ENCODE assay signal across 18 cellular contexts in genomic region chr15:74773329-74773728, GRCh38. TPM values are rescaled to one million over a fixed set of nuclear protein-coding genes. Genes with fewer than 3 reads are reported as not detected.
DNase-seq lines count a peak whose midpoint lies in the region; ATAC-seq and TF ChIP-seq lines count a peak whose summit lies in the region.
"Had no signal": no experiment of that assay in that cellular context is flagged by ENCODE, and none has a peak within 500 bp of the region (broad histone marks: within the 10 kb centered on the region; RNA-seq: fewer than 3 reads in every experiment).

No MANE protein-coding gene starts in this region.

- no peak for TF ChIP-seq POLR2A in ovary (IDR thresholded peaks at IDR 0.05)

- intact Hi-C loops in activated CD4-positive, alpha-beta T cell treated with anti-CD3 and anti-CD28 coated beads for 36 hours (cut with DNase I, micrococcal nuclease) = no loop called here
- intact Hi-C loops in ovary (cut with DNase I) = loop anchor here (5.0 to 10.0 kb wide), 4 partner anchors 141 to 221 kb away; partner anchors contain the start of gene SCAMP5 (in 1 of the 4)

- no peaks in the 10 kb centered on the region for H3K9me3 ChIP-seq in OCI-LY3 (ENCODE audit: insufficient read depth, low read length)
- H3K9me3 ChIP-seq in esophagus (ENCODE audit: control insufficient read depth in 2 of 2, insufficient read depth in 1 of 2, low read depth in 1 of 2, low read length in 1 of 2) = no peaks in the 10 kb centered on the region
- no peaks in the 10 kb centered on the region for H3K9me3 ChIP-seq in ovary
- H3K9me3 ChIP-seq: adrenal gland, spleen had no signal

- no peak for ATAC-seq in activated CD4-positive, alpha-beta T cell treated with anti-CD3 and anti-CD28 coated beads for 36 hours
- no peak for ATAC-seq in stimulated activated memory B cell treated with anti-CD40 and anti-IgM and Interleukin-4, amounts not matched to agents 10 μg/mL and 1 μg/mL and 100 μg/mL, for 72 hours
- no peak for ATAC-seq in activated CD8-positive, alpha-beta T cell treated with anti-CD3 and anti-CD28 coated beads, Interleukin-2, amount 10 ng/mL, durations not matched to agents 7 days and 5 days
- ATAC-seq: K562, Panc1, SK-N-SH treated with all-trans-retinoic acid at 6 μM for 48 hours had no signal

- CTCF ChIA-PET in activated CD4-positive, alpha-beta T cell treated with anti-CD3 and anti-CD28 coated beads for 36 hours (lab: Charles Lee) = interaction anchor here (1.9 to 20.2 kb wide), 5 partner anchors 14 to 177 kb away, joined by 7 to 743 read pairs (median 93); partner anchors contain the start of gene CSK
- CTCF ChIA-PET in activated CD8-positive, alpha-beta T cell treated with anti-CD3 and anti-CD28 coated beads, Interleukin-2, amount 10 ng/mL, durations not matched to agents 7 days and 5 days (lab: Charles Lee) = interaction anchor here (1.5 to 24.0 kb wide), 5 partner anchors 15 to 134 kb away, joined by 4 to 1683 read pairs (median 8); partner anchors contain the start of genes CSK and CYP1A1

- TF ChIP-seq CTCF in OCI-LY3 (IDR thresholded peaks at IDR 0.05; ENCODE audit: low read depth, low read length) (no peak), ovary (IDR thresholded peaks at IDR 0.05) (no peak)

- H3K36me3 Mint-ChIP-seq in activated CD4-positive, alpha-beta T cell treated with anti-CD3 and anti-CD28 coated beads for 36 hours (ENCODE audit: low read depth) = no peaks in the 10 kb centered on the region
- H3K36me3 Mint-ChIP-seq in stimulated activated memory B cell treated with anti-CD40 and anti-IgM and Interleukin-4, amounts not matched to agents 10 μg/mL and 1 μg/mL and 100 μg/mL, for 72 hours = no peaks in the 10 kb centered on the region
- no peaks in the 10 kb centered on the region for H3K36me3 Mint-ChIP-seq in activated CD8-positive, alpha-beta T cell treated with anti-CD3 and anti-CD28 coated beads, Interleukin-2, amount 10 ng/mL, durations not matched to agents 7 days and 5 days (ENCODE audit: low read depth)

- H3K27me3 Mint-ChIP-seq in activated CD4-positive, alpha-beta T cell treated with anti-CD3 and anti-CD28 coated beads for 36 hours = no peaks in the 10 kb centered on the region
- H3K27me3 Mint-ChIP-seq in stimulated activated memory B cell treated with anti-CD40 and anti-IgM and Interleukin-4, amounts not matched to agents 10 μg/mL and 1 μg/mL and 100 μg/mL, for 72 hours = no peaks in the 10 kb centered on the region
- H3K27me3 Mint-ChIP-seq in activated CD8-positive, alpha-beta T cell treated with anti-CD3 and anti-CD28 coated beads, Interleukin-2, amount 10 ng/mL, durations not matched to agents 7 days and 5 days (ENCODE audit: low read depth) = no peaks in the 10 kb centered on the region

- peaks cover 2% of the 10 kb centered on the region for H3K36me3 ChIP-seq in OCI-LY3 (replicated peaks; ENCODE audit: low read depth, low read length)
- no peaks in the 10 kb centered on the region for H3K36me3 ChIP-seq in esophagus (ENCODE audit: control insufficient read depth in 2 of 2, insufficient read depth in 2 of 2, low read length in 1 of 2)
- no peaks in the 10 kb centered on the region for H3K36me3 ChIP-seq in ovary
- H3K36me3 ChIP-seq: adrenal gland, spleen had no signal

- no peaks in the 10 kb centered on the region for H4K20me1 ChIP-seq in OCI-LY3 (ENCODE audit: insufficient read depth, low read length)

- POLR2A ChIA-PET in activated CD4-positive, alpha-beta T cell treated with anti-CD3 and anti-CD28 coated beads for 36 hours (lab: Charles Lee) = interaction anchor here (0.5 to 0.7 kb wide), 2 partner anchors 11 to 169 kb away, joined by 3 read pairs; no protein-coding TSS in a partner anchor
- POLR2A ChIA-PET in activated CD8-positive, alpha-beta T cell treated with anti-CD3 and anti-CD28 coated beads, Interleukin-2, amount 10 ng/mL, durations not matched to agents 7 days and 5 days (lab: Charles Lee) = interaction anchor here (23.0 kb wide), 1 partner anchor 19 kb away, joined by 670 read pairs; no protein-coding TSS in a partner anchor

- peaks cover 43% of the 10 kb centered on the region for H3K79me2 ChIP-seq in OCI-LY3 (ENCODE audit: low read length)

- no peak overlapping the region for H3K4me3 Mint-ChIP-seq in activated CD4-positive, alpha-beta T cell treated with anti-CD3 and anti-CD28 coated beads for 36 hours
- H3K4me3 Mint-ChIP-seq in stimulated activated memory B cell treated with anti-CD40 and anti-IgM and Interleukin-4, amounts not matched to agents 10 μg/mL and 1 μg/mL and 100 μg/mL, for 72 hours = no peak overlapping the region
- H3K4me3 Mint-ChIP-seq in activated CD8-positive, alpha-beta T cell treated with anti-CD3 and anti-CD28 coated beads, Interleukin-2, amount 10 ng/mL, durations not matched to agents 7 days and 5 days = no peak overlapping the region
- H3K4me3 Mint-ChIP-seq: H9 had no signal

- H3K27ac ChIP-seq in OCI-LY3 (ENCODE audit: low read length) (peak overlapping the region; percentile 97), esophagus (ENCODE audit: low read depth in 2 of 2, low read length in 1 of 2) (peak overlapping the region; percentile 88 to 97), ovary (no peak overlapping the region)
- H3K27ac ChIP-seq: adrenal gland had no signal

- peak overlapping the region; percentile 62 for H3K4me2 ChIP-seq in OCI-LY3 (ENCODE audit: low read length)

- peak overlapping the region; percentile 38 for H3K27ac Mint-ChIP-seq in activated CD4-positive, alpha-beta T cell treated with anti-CD3 and anti-CD28 coated beads for 36 hours
- H3K27ac Mint-ChIP-seq in stimulated activated memory B cell treated with anti-CD40 and anti-IgM and Interleukin-4, amounts not matched to agents 10 μg/mL and 1 μg/mL and 100 μg/mL, for 72 hours = peak overlapping the region; percentile 96
- H3K27ac Mint-ChIP-seq in activated CD8-positive, alpha-beta T cell treated with anti-CD3 and anti-CD28 coated beads, Interleukin-2, amount 10 ng/mL, durations not matched to agents 7 days and 5 days = no peak overlapping the region

- H3K27me3 ChIP-seq in OCI-LY3 (ENCODE audit: low read depth, low read length) = no peaks in the 10 kb centered on the region
- no peaks in the 10 kb centered on the region for H3K27me3 ChIP-seq in esophagus (ENCODE audit: control insufficient read depth in 1 of 2, insufficient read depth in 2 of 2, low read length in 2 of 2)
- H3K27me3 ChIP-seq in ovary = no peaks in the 10 kb centered on the region
- H3K27me3 ChIP-seq: adrenal gland had no signal

- H3K4me1 ChIP-seq in OCI-LY3 (ENCODE audit: low read length) = peaks cover 80% of the 10 kb centered on the region
- H3K4me1 ChIP-seq in esophagus (ENCODE audit: control insufficient read depth in 2 of 2, insufficient read depth in 2 of 2, low read length in 1 of 2) = peaks cover 0 to 19% of the 10 kb centered on the region in 2 donors
- H3K4me1 ChIP-seq in ovary (ENCODE audit: insufficient read depth) = no peaks in the 10 kb centered on the region

- peaks cover 57% of the 10 kb centered on the region for H3K4me1 Mint-ChIP-seq in activated CD4-positive, alpha-beta T cell treated with anti-CD3 and anti-CD28 coated beads for 36 hours
- peaks cover 84% of the 10 kb centered on the region for H3K4me1 Mint-ChIP-seq in stimulated activated memory B cell treated with anti-CD40 and anti-IgM and Interleukin-4, amounts not matched to agents 10 μg/mL and 1 μg/mL and 100 μg/mL, for 72 hours
- peaks cover 64% of the 10 kb centered on the region for H3K4me1 Mint-ChIP-seq in activated CD8-positive, alpha-beta T cell treated with anti-CD3 and anti-CD28 coated beads, Interleukin-2, amount 10 ng/mL, durations not matched to agents 7 days and 5 days (ENCODE audit: low read depth)

- H3K9me3 Mint-ChIP-seq in activated CD4-positive, alpha-beta T cell treated with anti-CD3 and anti-CD28 coated beads for 36 hours (ENCODE audit: low read depth) = no peaks in the 10 kb centered on the region
- no peaks in the 10 kb centered on the region for H3K9me3 Mint-ChIP-seq in stimulated activated memory B cell treated with anti-CD40 and anti-IgM and Interleukin-4, amounts not matched to agents 10 μg/mL and 1 μg/mL and 100 μg/mL, for 72 hours
- H3K9me3 Mint-ChIP-seq in activated CD8-positive, alpha-beta T cell treated with anti-CD3 and anti-CD28 coated beads, Interleukin-2, amount 10 ng/mL, durations not matched to agents 7 days and 5 days (ENCODE audit: insufficient read depth) = no peaks in the 10 kb centered on the region
- H3K9me3 Mint-ChIP-seq: H9 had no signal

- no peak for DNase-seq in activated CD4-positive, alpha-beta T cell treated with anti-CD3 and anti-CD28 coated beads for 36 hours
- DNase-seq in activated CD4-positive, alpha-beta T cell treated with anti-CD3 and anti-CD28 coated beads for 48 hours = no peak
- DNase-seq in NCI-H146 treated with DMSO at 0.1 percent for 48 hours (lab: John Stamatoyannopoulos, UW; ENCODE audit: unreplicated experiment) (no peak), ovary (no peak)
- DNase-seq in activated CD8-positive, alpha-beta T cell treated with anti-CD3 and anti-CD28 coated beads, Interleukin-2, amount 10 ng/mL, durations not matched to agents 7 days and 5 days = no peak
- DNase-seq: erythroblast, glutamatergic neuron, H9, spleen had no signal

- 53 to 67% methylated on average over 5 of the region's 5 CpGs for WGBS in esophagus, 2 donors
- 85 to 91% (median 87%) methylated on average over 5 of the region's 5 CpGs for WGBS in ovary, 3 donors

- H3K4me3 ChIP-seq in OCI-LY3 (ENCODE audit: low read length) (no peak overlapping the region), esophagus (ENCODE audit: low read depth in 1 of 2, low read length in 2 of 2) (no peak overlapping the region), ovary (no peak overlapping the region)
- H3K4me3 ChIP-seq: adrenal gland, K562, spleen had no signal

- peak overlapping the region; percentile 87; the same call in 1 of the 2 replicates for H3K9ac ChIP-seq in OCI-LY3 (ENCODE audit: low read length)

- no peak overlapping the region for H2AFZ ChIP-seq in OCI-LY3 (ENCODE audit: low read depth, low read length)

- no peak for TF ChIP-seq EP300 in ovary (IDR thresholded peaks at IDR 0.05)

RNA-seq across cellular contexts. Expression of gene CSK, which starts 8.6 kb away (rescaled TPM):
- 100 to 1,000 TPM; 229 to 272 TPM for total RNA-seq in activated CD4-positive, alpha-beta T cell treated with anti-CD3 and anti-CD28 coated beads for 36 hours
- polyA plus RNA-seq in esophagus (10 to 100 TPM; 79.2 to 96.8 TPM), ovary (10 to 100 TPM in 1 of 2 donors, 1 to 10 TPM in 1; 9.2 to 21.6 TPM)
- 100 to 1,000 TPM; 314 to 330 TPM for total RNA-seq in activated CD8-positive, alpha-beta T cell treated with anti-CD3 and anti-CD28 coated beads, Interleukin-2, amount 10 ng/mL, durations not matched to agents 7 days and 5 days
- 10 to 100 TPM; 10.7 to 49.6 (median 42.1) TPM for total RNA-seq in ovary

RNA-seq across cellular contexts. Expression of gene CYP1A2, which starts 24.7 kb away (rescaled TPM):
- total RNA-seq in activated CD4-positive, alpha-beta T cell treated with anti-CD3 and anti-CD28 coated beads for 36 hours = not detected
- polyA plus RNA-seq in esophagus = under 1 TPM in 1 of 2 donors, not detected in 1; 0.06 TPM
- total RNA-seq in activated CD8-positive, alpha-beta T cell treated with anti-CD3 and anti-CD28 coated beads, Interleukin-2, amount 10 ng/mL, durations not matched to agents 7 days and 5 days = not detected
- total RNA-seq in ovary = under 1 TPM in 1 of 7 donors, not detected in 6; 0.23 TPM
- polyA plus RNA-seq in ovary = not detected
- total RNA-seq: adrenal gland, H9, K562, posterior vena cava, spleen, subcutaneous adipose tissue had no signal
- polyA plus RNA-seq: adrenal gland, K562, spleen had no signal

RNA-seq across cellular contexts. Expression of gene LMAN1L, which starts 39.3 kb away (rescaled TPM):
- under 1 TPM in 1 of 2 experiments, not detected in 1; 0.25 TPM for total RNA-seq in activated CD4-positive, alpha-beta T cell treated with anti-CD3 and anti-CD28 coated beads for 36 hours
- polyA plus RNA-seq in esophagus (under 1 TPM; 0.27 to 0.61 TPM), ovary (not detected)
- 1 to 10 TPM in 1 of 2 experiments, under 1 TPM in 1; 0.47 to 1.0 TPM for total RNA-seq in activated CD8-positive, alpha-beta T cell treated with anti-CD3 and anti-CD28 coated beads, Interleukin-2, amount 10 ng/mL, durations not matched to agents 7 days and 5 days
- total RNA-seq in ovary = not detected
- total RNA-seq: H9, K562, posterior vena cava, subcutaneous adipose tissue had no signal
- polyA plus RNA-seq: K562 had no signal

RNA-seq across cellular contexts. Expression of gene CYP1A1, which starts 48.0 kb away (rescaled TPM):
- 1 to 10 TPM; 2.0 to 2.2 TPM for total RNA-seq in activated CD4-positive, alpha-beta T cell treated with anti-CD3 and anti-CD28 coated beads for 36 hours
- polyA plus RNA-seq in esophagus (1 to 10 TPM in 1 of 2 donors, under 1 TPM in 1; 0.08 to 1.9 TPM), ovary (under 1 TPM in 1 of 2 donors, not detected in 1; 0.96 TPM)
- total RNA-seq in activated CD8-positive, alpha-beta T cell treated with anti-CD3 and anti-CD28 coated beads, Interleukin-2, amount 10 ng/mL, durations not matched to agents 7 days and 5 days = 1 to 10 TPM; 4.7 to 4.8 TPM
- 1 to 10 TPM in 1 of 7 donors, under 1 TPM in 1, not detected in 5; 0.10 to 1.6 TPM for total RNA-seq in ovary

RNA-seq across cellular contexts. Expression of gene CPLX3, which starts 53.1 kb away (rescaled TPM):
- under 1 TPM in 1 of 2 experiments, not detected in 1; 0.11 TPM for total RNA-seq in activated CD4-positive, alpha-beta T cell treated with anti-CD3 and anti-CD28 coated beads for 36 hours
- polyA plus RNA-seq in esophagus (1 to 10 TPM in 1 of 2 donors, under 1 TPM in 1; 0.48 to 1.2 TPM), ovary (not detected)
- total RNA-seq in activated CD8-positive, alpha-beta T cell treated with anti-CD3 and anti-CD28 coated beads, Interleukin-2, amount 10 ng/mL, durations not matched to agents 7 days and 5 days = not detected
- not detected for total RNA-seq in ovary
- total RNA-seq: H9, K562, posterior vena cava, subcutaneous adipose tissue had no signal
- polyA plus RNA-seq: K562 had no signal

Comparison
In these comparisons a context has a peak if more than half of its experiments do, and no peak if none do; other contexts are left out.
1. H3K27ac ChIP-seq: peak in OCI-LY3 (single experiment) and esophagus (2 of 2); none in ovary (0 of 2).
2. RNA of gene CSK, which starts 8.6 kb away (total RNA-seq): 314 to 330 TPM in activated CD8-positive, alpha-beta T cell treated with anti-CD3 and anti-CD28 coated beads, Interleukin-2, amount 10 ng/mL, durations not matched to agents 7 days and 5 days and 229 to 272 TPM in activated CD4-positive, alpha-beta T cell treated with anti-CD3 and anti-CD28 coated beads for 36 hours; 10.7 to 49.6 TPM in ovary; every median in the first group is over 4 times any median in the second.
3. intact Hi-C loops: an anchor here in ovary (5.0 to 10.0 kb wide); none called in activated CD4-positive, alpha-beta T cell treated with anti-CD3 and anti-CD28 coated beads for 36 hours.